Comparison of ENCODE assay signal across 8 cellular contexts in the genomic region with DNA sequence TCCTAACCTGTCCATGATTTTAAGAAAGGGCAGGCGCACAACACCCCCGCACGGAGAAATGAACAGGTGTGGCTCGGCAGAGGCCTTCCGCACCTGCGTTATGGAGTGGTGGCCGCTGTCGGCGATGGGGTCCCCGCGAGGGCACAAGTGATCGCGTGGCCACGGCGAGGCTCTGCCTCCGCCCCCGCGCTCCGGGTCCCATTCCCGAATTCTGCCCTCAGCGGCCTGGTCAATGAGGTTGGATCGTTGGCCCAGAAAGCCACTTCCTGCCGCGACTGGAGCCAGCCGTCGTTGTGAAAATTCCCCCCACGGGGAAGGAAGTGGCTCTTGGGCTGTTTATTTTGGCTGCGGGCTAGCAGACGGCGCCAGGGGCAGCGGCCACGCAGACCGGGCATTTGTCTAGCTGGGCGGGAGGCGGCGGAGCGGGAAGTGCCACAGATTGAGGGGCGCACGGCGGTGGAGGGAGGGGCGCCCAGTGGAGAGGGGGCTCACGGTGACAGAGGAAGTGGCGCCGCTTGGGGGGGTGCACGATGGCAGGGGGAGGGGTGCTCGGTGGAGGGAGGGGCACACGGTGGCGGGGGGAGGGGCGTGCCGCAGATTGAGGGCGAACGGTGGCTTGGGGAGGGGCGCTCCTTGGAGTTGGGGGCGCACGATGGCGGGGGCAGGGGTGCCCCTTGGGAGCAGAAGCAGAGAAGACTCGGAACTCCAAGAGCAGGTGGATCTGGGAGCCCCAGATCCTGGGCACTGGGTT. TPM values are rescaled to one million over a fixed set of nuclear protein-coding genes. Genes with fewer than 3 reads are reported as not detected.
DNase-seq lines count a peak whose midpoint lies in the region; ATAC-seq and TF ChIP-seq lines count a peak whose summit lies in the region.

No MANE protein-coding gene starts in this region.

- H3K27ac ChIP-seq in VCaP, result peak overlapping the region; percentile 68
- H3K27ac ChIP-seq in substantia nigra (ENCODE audit: low read depth, low read length, poor library complexity, severe bottlenecking), result peak overlapping the region; percentile 52

- H3K27ac Mint-ChIP-seq in effector memory CD8-positive, alpha-beta T cell, result peak overlapping the region; percentile 69 to 89

- H3K9me3 Mint-ChIP-seq in effector memory CD8-positive, alpha-beta T cell, result no peaks in the 10 kb centered on the region

- no peaks in the 10 kb centered on the region for H3K36me3 Mint-ChIP-seq in effector memory CD8-positive, alpha-beta T cell (ENCODE audit: insufficient read depth)

- H3K4me1 Mint-ChIP-seq in effector memory CD8-positive, alpha-beta T cell (ENCODE audit: low read depth in 2 of 2), result peaks cover 14 to 22% of the 10 kb centered on the region in 2 donors

- H3K4me3 Mint-ChIP-seq in effector memory CD8-positive, alpha-beta T cell, result peak overlapping the region; percentile 87 to 94

- no peak for TF ChIP-seq POLR2A in GM18505 (IDR thresholded peaks at IDR 0.05; ENCODE audit: borderline replicate concordance, extremely low read depth, insufficient read depth, insufficient read length)

- TF ChIP-seq CTCF in VCaP (conservative IDR thresholded peaks at IDR 0.05) (no peak), GM20000 (IDR thresholded peaks at IDR 0.05; ENCODE audit: extremely low read depth, missing control alignments) (no peak)

- peak; percentile 30 for ATAC-seq in effector memory CD8-positive, alpha-beta T cell (replicated peaks)
- ATAC-seq in GM18505 (IDR thresholded peaks at IDR 0.05; ENCODE audit: unreplicated experiment), result no peak

- DNase-seq in GM03348 (ENCODE audit: low spot score) (peak; percentile 87), NCI-H1105 (lab: John Stamatoyannopoulos, UW) (peak; percentile 39), mesenteric fat pad (ENCODE audit: low spot score) (peak; percentile 91), substantia nigra (lab: John Stamatoyannopoulos, UW) (peak in 20 of 49 donors; percentile 11 to 59 (median 30)), GM20000 (ENCODE audit: low spot score) (no peak)
- DNase-seq in effector memory CD8-positive, alpha-beta T cell, result peak in 1 of 3 experiments; percentile 16

- H3K27me3 Mint-ChIP-seq in effector memory CD8-positive, alpha-beta T cell, result peaks cover 27 to 28% of the 10 kb centered on the region in 2 donors

RNA-seq across cellular contexts. Expression of a gene that starts 25.0 kb away (rescaled TPM):
- 46.1 TPM for total RNA-seq in mesenteric fat pad
